In the genomic region with DNA sequence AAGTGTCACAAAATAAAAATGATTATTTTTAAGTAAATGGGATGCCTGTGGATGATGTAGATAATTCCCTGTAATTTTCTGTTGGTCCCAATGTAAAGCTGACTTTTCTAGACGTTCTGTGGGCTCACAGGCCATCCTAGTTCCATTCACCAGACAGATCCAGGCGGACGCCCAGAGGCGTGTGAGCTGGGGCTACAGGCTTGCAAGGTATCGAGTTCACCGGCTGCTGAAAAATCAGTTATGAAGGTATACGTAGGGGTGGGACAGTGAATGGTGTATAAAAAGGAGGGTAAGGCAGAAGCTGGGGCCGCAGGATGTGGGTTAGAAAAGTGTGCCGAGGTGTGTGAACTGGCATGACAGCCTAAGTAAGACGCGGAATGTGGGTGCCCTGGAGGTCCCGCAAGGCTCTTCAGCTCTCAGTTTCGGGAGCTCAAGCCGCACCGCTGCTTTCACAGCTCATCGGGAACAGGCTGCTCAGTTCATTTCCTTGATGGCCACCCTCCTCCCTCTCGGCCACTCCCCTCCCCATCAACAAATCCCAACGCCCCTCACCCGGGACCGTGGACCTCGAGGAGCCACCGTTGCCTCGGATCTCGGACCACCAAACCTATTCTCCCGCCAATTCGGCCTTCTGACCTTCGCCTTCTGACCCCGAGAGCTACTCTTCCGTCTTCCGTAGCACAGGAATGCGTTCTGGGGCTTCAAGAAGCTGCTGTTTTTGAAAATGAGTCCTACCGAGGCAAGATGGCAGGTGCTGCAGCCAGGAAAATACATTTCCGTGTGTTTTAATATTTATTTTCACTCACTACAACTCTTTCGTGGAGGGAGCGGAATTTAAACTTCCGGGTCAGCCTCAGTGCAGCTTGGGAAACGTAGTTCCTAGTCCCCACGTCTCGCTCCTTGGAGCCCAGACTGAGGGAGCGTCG, we compare ENCODE assay signal across 8 cellular contexts. TPM values are rescaled to one million over a fixed set of nuclear protein-coding genes. Genes with fewer than 3 reads are reported as not detected.
DNase-seq lines count a peak whose midpoint lies in the region; ATAC-seq and TF ChIP-seq lines count a peak whose summit lies in the region.

A gene with protein sequence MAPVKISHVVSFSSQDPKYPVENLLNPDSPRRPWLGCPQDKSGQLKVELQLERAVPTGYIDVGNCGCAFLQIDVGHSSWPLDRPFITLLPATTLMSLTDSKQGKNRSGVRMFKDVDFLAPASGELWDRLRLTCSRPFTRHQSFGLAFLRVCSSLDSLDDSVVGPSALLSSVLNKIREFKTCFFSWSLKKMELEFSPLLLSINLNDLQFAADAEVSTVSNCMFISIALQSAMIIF (minus strand): TSS at position 782 of the 926 bp plus-strand sequence. CDS start 5,241 bp downstream, outside the sequence.

- peak within 1 kb of the TSS; percentile 91 for H3K9ac ChIP-seq in adipocyte (ENCODE audit: low read length)

- in situ Hi-C loops in SK-MEL-5 (cut with HindIII; ENCODE audit: low pct_unique_long_range_greater_than_20kb, low sequenced_read_pairs) = no loop called here

- peak; percentile 92 for DNase-seq in MV-4-11 (lab: John Stamatoyannopoulos, UW)
- DNase-seq in SK-MEL-5 (ENCODE audit: low read depth, low spot score) = peak; percentile 97
- DNase-seq in adipocyte (ENCODE audit: low read depth) = peak; percentile 96
- DNase-seq in left ventricle myocardium superior = peak; percentile 55
- DNase-seq in pulmonary artery endothelial cell (ENCODE audit: low read depth, low spot score) = peak; percentile 63
- no peak for DNase-seq in superior temporal gyrus (ENCODE audit: extremely low spot score)

- H3K36me3 ChIP-seq in adipocyte (ENCODE audit: control insufficient read depth, insufficient read depth, low read length, severe bottlenecking) = no peaks in the 10 kb centered on the region

- H3K4me3 ChIP-seq in GM12875 (ENCODE audit: low read depth, low read length) = peak within 1 kb of the TSS; percentile 58
- peak within 1 kb of the TSS; percentile 91 for H3K4me3 ChIP-seq in adipocyte (ENCODE audit: low read length)

- peak; percentile 68 for ATAC-seq in HG02571 (IDR thresholded peaks at IDR 0.05; ENCODE audit: unreplicated experiment)
- peak; percentile 94 for ATAC-seq in left ventricle myocardium superior

- no peaks in the 10 kb centered on the region for H3K9me3 ChIP-seq in adipocyte (ENCODE audit: control insufficient read depth, low read length)

- intact Hi-C loops in left ventricle myocardium superior (cut with micrococcal nuclease) = no loop called here

- peaks cover 24% of the 10 kb centered on the region for H3K4me1 ChIP-seq in adipocyte (ENCODE audit: control insufficient read depth, insufficient read depth, low read length)

- TF ChIP-seq CTCF in GM12875 (IDR thresholded peaks at IDR 0.05; ENCODE audit: borderline replicate concordance, insufficient read depth, low read depth, low read length) = no peak

- H3K27me3 ChIP-seq in adipocyte (replicated peaks; ENCODE audit: control insufficient read depth, insufficient read depth, low read length) = no peaks in the 10 kb centered on the region

RNA-seq across cellular contexts. Expression of the gene that starts here (rescaled TPM):
- total RNA-seq in SK-MEL-5 (2014; rRNA removed; shearing (Covaris generic)) = 5.1 and 6.6 TPM in 2 replicates
- 1.1 and 3.1 TPM in 2 replicates for polyA plus RNA-seq in SK-MEL-5 (2015; cell fraction: cytosol; rRNA removed)
- 23.9 and 36.2 TPM in 2 replicates for polyA plus RNA-seq in SK-MEL-5 (2015; cell fraction: nucleus; rRNA removed)
- total RNA-seq in left ventricle myocardium superior (4.0 TPM), pulmonary artery endothelial cell (8.3 and 9.2 TPM in 2 replicates)
